11 cellular contexts compared by ENCODE assay signal in the genomic region with DNA sequence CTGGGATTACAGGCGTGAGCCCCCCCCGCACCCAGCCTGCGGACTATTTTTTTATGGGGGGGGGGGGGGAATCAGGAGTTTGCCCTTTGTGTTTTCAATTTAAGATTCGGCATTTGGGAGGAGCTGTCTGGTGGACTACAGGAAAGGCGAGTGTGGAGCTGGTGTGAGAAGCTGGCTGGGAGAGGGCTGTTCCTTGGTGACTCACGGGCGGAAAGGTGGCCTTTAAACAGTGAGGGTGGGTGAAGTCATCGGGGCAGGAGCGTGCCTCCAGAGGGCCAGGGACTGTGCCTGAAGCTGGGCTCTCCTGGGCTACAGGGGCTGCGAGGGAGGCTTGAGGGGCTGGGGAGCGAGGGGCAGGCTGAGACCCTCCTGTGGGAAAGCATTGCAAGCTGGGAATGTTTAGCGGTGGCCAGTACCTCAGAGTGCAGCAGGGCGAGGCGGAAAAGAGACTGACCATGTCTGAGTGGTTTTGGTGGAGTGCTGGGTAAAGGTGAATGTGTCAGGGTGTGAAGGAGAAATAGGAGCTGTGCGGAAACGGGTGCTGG. TPM values are rescaled to one million over a fixed set of nuclear protein-coding genes. Genes with fewer than 3 reads are reported as not detected.
DNase-seq lines count a peak whose midpoint lies in the region; ATAC-seq and TF ChIP-seq lines count a peak whose summit lies in the region.
"Had no signal": no experiment of that assay in that cellular context is flagged by ENCODE, and none has a peak within 500 bp of the region (broad histone marks: within the 10 kb centered on the region; RNA-seq: fewer than 3 reads in every experiment).

No MANE protein-coding gene starts in this region.

- no peak for TF ChIP-seq CTCF in thyroid gland (IDR thresholded peaks at IDR 0.05)

- intact Hi-C loops in thyroid gland (cut with DNase I) = loop anchor here (5.0 kb wide), 1 partner anchor 624 kb away; no protein-coding TSS in a partner anchor

- CTCF ChIA-PET in T-cell (lab: Charles Lee) = interaction anchor here (0.6 to 1.9 kb wide), 10 partner anchors 15 to 1844 kb away, joined by 3 to 10 read pairs (median 4); no protein-coding TSS in a partner anchor

- H3K36me3 ChIP-seq in thyroid gland (no peaks in the 10 kb centered on the region), H7 (replicated peaks; ENCODE audit: control insufficient read depth, insufficient read depth, low read length) (no peaks in the 10 kb centered on the region)
- H3K36me3 ChIP-seq: prostate gland, SJSA1 had no signal

- H3K27me3 ChIP-seq in thyroid gland = no peaks in the 10 kb centered on the region
- H3K27me3 ChIP-seq in H7 (ENCODE audit: control insufficient read depth, insufficient read depth, low read length) = peaks cover 21% of the 10 kb centered on the region
- H3K27me3 ChIP-seq: SJSA1 had no signal

- ATAC-seq in activated naive CD8-positive, alpha-beta T cell treated with anti-CD3 and anti-CD28 coated beads, Interleukin-2, amount 50 U/mL, for 24 hours = no peak
- ATAC-seq in T-cell (replicated peaks in 1 of 4) (no peak), memory B cell (ENCODE audit: low read depth) (no peak)

- no peaks in the 10 kb centered on the region for H3K9me3 ChIP-seq in thyroid gland
- H3K9me3 ChIP-seq: prostate gland, SJSA1 had no signal

- WGBS in thyroid gland, 2 donors = 72 to 77% methylated on average over 16 of the region's 16 CpGs

- no peak overlapping the region for H3K4me3 ChIP-seq in thyroid gland (replicated peaks in 1 of 3)
- no peak overlapping the region for H3K4me3 ChIP-seq in H7 (ENCODE audit: insufficient read depth, low read depth, low read length)
- H3K4me3 ChIP-seq: prostate gland, SJSA1 had no signal

- POLR2A ChIA-PET in T-cell (lab: Charles Lee) = no interaction called here

- H3K9me3 Mint-ChIP-seq in activated naive CD8-positive, alpha-beta T cell (ENCODE audit: low read depth) = no peaks in the 10 kb centered on the region
- H3K9me3 Mint-ChIP-seq in activated naive CD8-positive, alpha-beta T cell treated with anti-CD3 and anti-CD28 coated beads, Interleukin-2, amount 50 U/mL, for 24 hours = no peaks in the 10 kb centered on the region
- H3K9me3 Mint-ChIP-seq in T-cell (no peaks in the 10 kb centered on the region), memory B cell (no peaks in the 10 kb centered on the region)

- peaks cover 10% of the 10 kb centered on the region for H3K27me3 Mint-ChIP-seq in activated naive CD8-positive, alpha-beta T cell
- peaks cover 37% of the 10 kb centered on the region for H3K27me3 Mint-ChIP-seq in activated naive CD8-positive, alpha-beta T cell treated with anti-CD3 and anti-CD28 coated beads, Interleukin-2, amount 50 U/mL, for 24 hours
- H3K27me3 Mint-ChIP-seq in T-cell (peaks cover 14 to 19% of the 10 kb centered on the region in 2 donors), memory B cell (peaks cover 25% of the 10 kb centered on the region)

- H3K36me3 Mint-ChIP-seq in activated naive CD8-positive, alpha-beta T cell = no peaks in the 10 kb centered on the region
- H3K36me3 Mint-ChIP-seq in activated naive CD8-positive, alpha-beta T cell treated with anti-CD3 and anti-CD28 coated beads, Interleukin-2, amount 50 U/mL, for 24 hours (ENCODE audit: low read depth) = no peaks in the 10 kb centered on the region
- H3K36me3 Mint-ChIP-seq in T-cell (no peaks in the 10 kb centered on the region), memory B cell (no peaks in the 10 kb centered on the region)

- H3K27ac ChIP-seq in thyroid gland = no peak overlapping the region
- H3K27ac ChIP-seq: prostate gland, SJSA1 had no signal

- no peak for TF ChIP-seq POLR2A in thyroid gland (IDR thresholded peaks at IDR 0.05)

- peaks cover 7% of the 10 kb centered on the region for H3K4me1 Mint-ChIP-seq in activated naive CD8-positive, alpha-beta T cell (ENCODE audit: low read depth)
- peaks cover 9% of the 10 kb centered on the region for H3K4me1 Mint-ChIP-seq in activated naive CD8-positive, alpha-beta T cell treated with anti-CD3 and anti-CD28 coated beads, Interleukin-2, amount 50 U/mL, for 24 hours
- peaks cover 4 to 18% (median 6%) of the 10 kb centered on the region in 3 donors for H3K4me1 Mint-ChIP-seq in T-cell
- no peaks in the 10 kb centered on the region for H3K4me1 Mint-ChIP-seq in memory B cell

- peaks cover 10 to 29% of the 10 kb centered on the region in 2 donors for H3K4me1 ChIP-seq in thyroid gland
- H3K4me1 ChIP-seq: prostate gland had no signal

- H3K27ac Mint-ChIP-seq in activated naive CD8-positive, alpha-beta T cell = no peak overlapping the region
- H3K27ac Mint-ChIP-seq in activated naive CD8-positive, alpha-beta T cell treated with anti-CD3 and anti-CD28 coated beads, Interleukin-2, amount 50 U/mL, for 24 hours = no peak overlapping the region
- H3K27ac Mint-ChIP-seq in T-cell (no peak overlapping the region), memory B cell (no peak overlapping the region)

- peak overlapping the region; percentile 74 for H3K4me3 Mint-ChIP-seq in activated naive CD8-positive, alpha-beta T cell
- H3K4me3 Mint-ChIP-seq in activated naive CD8-positive, alpha-beta T cell treated with anti-CD3 and anti-CD28 coated beads, Interleukin-2, amount 50 U/mL, for 24 hours = no peak overlapping the region
- H3K4me3 Mint-ChIP-seq in T-cell = peak overlapping the region; percentile 63 to 91 (median 64)
- H3K4me3 Mint-ChIP-seq in memory B cell = peak overlapping the region; percentile 36

- DNase-seq in activated naive CD8-positive, alpha-beta T cell treated with anti-CD3 and anti-CD28 coated beads, Interleukin-2, amount 50 U/mL, for 24 hours = no peak
- DNase-seq in T-cell = no peak
- no peak for DNase-seq in memory B cell (ENCODE audit: low spot score in 2 of 2)
- peak; percentile 37 to 40 for DNase-seq in thyroid gland
- DNase-seq in SHP77 treated with DMSO at 0.1 percent for 48 hours (lab: John Stamatoyannopoulos, UW) = no peak
- DNase-seq in H7 = no peak
- DNase-seq in NCI-H524 treated with DMSO at 0.1 percent for 48 hours (lab: John Stamatoyannopoulos, UW) = no peak
- DNase-seq: activated gamma-delta T cell had no signal

RNA-seq across cellular contexts. Expression of gene ZNF32, which starts 39.7 kb away (rescaled TPM):
- total RNA-seq in T-cell (10 to 100 TPM; 25.3 to 38.2 (median 34.8) TPM), thyroid gland (10 to 100 TPM; 28.9 to 63.3 (median 48.4) TPM)
- total RNA-seq in H7 (2014; rRNA removed; shearing (Covaris generic)) = 24.8 and 27.5 TPM in 2 replicates

Comparison
In these comparisons a context has a peak if more than half of its experiments do, and no peak if none do; other contexts are left out.
1. DNase-seq: peak in thyroid gland (2 of 2); none in activated naive CD8-positive, alpha-beta T cell treated with anti-CD3 and anti-CD28 coated beads, Interleukin-2, amount 50 U/mL, for 24 hours (single experiment), T-cell (0 of 34), memory B cell (0 of 2), SHP77 treated with DMSO at 0.1 percent for 48 hours (single experiment), H7 (single experiment) and NCI-H524 treated with DMSO at 0.1 percent for 48 hours (single experiment).